In genomic region chr9:4558599-4558998, GRCh38 we compare ENCODE assay signal across 21 cellular contexts.
"Had no signal": no experiment of that assay in that cellular context is flagged by ENCODE, and none has a peak within 500 bp of the region (broad histone marks: within the 10 kb centered on the region; RNA-seq: fewer than 3 reads in every experiment).

No MANE protein-coding gene starts in this region.

- DNase-seq: activated CD4-positive, alpha-beta T cell treated with anti-CD3 and anti-CD28 coated beads for 36 hours; activated CD4-positive, CD25-positive, alpha-beta regulatory T cell; activated CD8-positive, alpha-beta memory T cell treated with anti-CD3 and anti-CD28 coated beads, Interleukin-2, amount 10 ng/mL, durations not matched to agents 7 days and 5 days; activated CD8-positive, alpha-beta T cell treated with anti-CD3 and anti-CD28 coated beads, Interleukin-2, amount 10 ng/mL, durations not matched to agents 7 days and 5 days; activated naive CD4-positive, alpha-beta T cell; activated T-cell treated with anti-CD3 and anti-CD28 coated beads, Interleukin-2, amount 50 U/mL, for 48 hours; endodermal cell; hypothalamus; immature natural killer cell; mucosa of descending colon; spleen; stimulated activated naive CD4-positive, alpha-beta T cell; T-helper 1 cell; trophoblast cell had no signal

- H3K4me3 ChIP-seq: breast epithelium, mucosa of descending colon, spleen had no signal

- FAIRE-seq: frontal cortex, urothelium cell line had no signal

- H3K27me3 ChIP-seq: breast epithelium, spleen had no signal

- H3K9me3 ChIP-seq: breast epithelium, mucosa of descending colon, neutrophil, spleen had no signal

- H3K36me3 ChIP-seq: breast epithelium, neutrophil, spleen had no signal

- ATAC-seq: activated CD4-positive, alpha-beta T cell treated with anti-CD3 and anti-CD28 coated beads for 36 hours; activated CD8-positive, alpha-beta memory T cell treated with anti-CD3 and anti-CD28 coated beads, Interleukin-2, amount 10 ng/mL, durations not matched to agents 7 days and 5 days; activated CD8-positive, alpha-beta T cell treated with anti-CD3 and anti-CD28 coated beads, Interleukin-2, amount 10 ng/mL, durations not matched to agents 7 days and 5 days; activated naive CD4-positive, alpha-beta T cell treated with anti-CD3 and anti-CD28 coated beads, Interleukin-2, amount 50 U/mL, for 72 hours; esophagus mucosa; left lobe of liver; mucosa of descending colon had no signal

- H3K27ac ChIP-seq: breast epithelium, neutrophil, spleen had no signal

- H3K4me1 ChIP-seq: breast epithelium, spleen had no signal
